ENCODE assay signal across 8 cellular contexts in genomic region chr6:26233608-26234420, GRCh38.
DNase-seq lines count a peak whose midpoint lies in the region; ATAC-seq and TF ChIP-seq lines count a peak whose summit lies in the region.

No MANE protein-coding gene starts in this region.

- no peak overlapping the region for H2BK12ac ChIP-seq in trophoblast cell (ENCODE audit: low read length)

- POLR2A ChIA-PET in PC-9 (lab: Charles Lee; ENCODE audit: unreplicated experiment), result interaction anchor here (0.6 to 1.8 kb wide), 13 partner anchors 10 to 362 kb away, joined by 3 to 16 read pairs (median 4); a partner anchor contains a TSS

- peak overlapping the region; percentile 64 for H3K14ac ChIP-seq in trophoblast cell (ENCODE audit: low read length)

- H2AFZ ChIP-seq in PC-9 (peak overlapping the region; percentile 87), trophoblast cell (ENCODE audit: insufficient read depth, low read length, poor library complexity) (peak overlapping the region; percentile 76)

- peak overlapping the region; percentile 65 for H4K91ac ChIP-seq in trophoblast cell (ENCODE audit: low read depth, low read length)

- H3K4me2 ChIP-seq in PC-9 (peak overlapping the region; percentile 80), trophoblast cell (ENCODE audit: low read length) (peak overlapping the region; percentile 71)

- H3K27me3 ChIP-seq in PC-9 (ENCODE audit: insufficient read depth, low read depth) (no peaks in the 10 kb centered on the region), trophoblast cell (ENCODE audit: insufficient read depth, low read length) (no peaks in the 10 kb centered on the region)

- CTCF ChIA-PET in PC-9 (lab: Charles Lee), result interaction anchor here (0.6 kb wide), 2 partner anchors 91 to 97 kb away, joined by 3 to 7 read pairs; no protein-coding TSS in a partner anchor

- no peaks in the 10 kb centered on the region for H3K9me3 ChIP-seq in PC-9 (ENCODE audit: insufficient read depth, low read depth)
- no peaks in the 10 kb centered on the region for H3K9me3 ChIP-seq in trophoblast cell (ENCODE audit: insufficient read depth, low read depth, low read length)

- no peaks in the 10 kb centered on the region for H4K20me1 ChIP-seq in PC-9 (ENCODE audit: insufficient read depth)

- peak overlapping the region; percentile 63 for H2BK120ac ChIP-seq in trophoblast cell (ENCODE audit: insufficient read depth, low read length, poor library complexity)

- H3K4me1 ChIP-seq in PC-9 (replicated peaks; ENCODE audit: insufficient read depth) (peaks cover 25% of the 10 kb centered on the region), trophoblast cell (ENCODE audit: control insufficient read depth in 1 of 2, insufficient read depth in 2 of 2, low read length in 2 of 2) (peaks cover 2 to 3% of the 10 kb centered on the region in 2 experiments)

- no peaks in the 10 kb centered on the region for H3K36me3 ChIP-seq in PC-9 (ENCODE audit: low read depth)
- H3K36me3 ChIP-seq in trophoblast cell (ENCODE audit: control insufficient read depth in 1 of 2, insufficient read depth in 2 of 2, low read length in 2 of 2), result no peaks in the 10 kb centered on the region

- no peak overlapping the region for H2AK5ac ChIP-seq in trophoblast cell (ENCODE audit: low read length)

- DNase-seq in PC-9, result peak; percentile 52 to 73
- DNase-seq in activated naive CD4-positive, alpha-beta T cell (lab: John Stamatoyannopoulos, UW), result peak in 3 of 4 experiments; percentile 35 to 51 (median 36)
- no peak for DNase-seq in glutamatergic neuron
- peak; percentile 73 to 77 for DNase-seq in trophoblast cell
- DNase-seq in DMS 273 (lab: John Stamatoyannopoulos, UW; ENCODE audit: unreplicated experiment), result no peak

- H4K8ac ChIP-seq in trophoblast cell (ENCODE audit: low read depth, low read length), result peak overlapping the region; percentile 85

- peaks cover 2% of the 10 kb centered on the region for H3K4me1 Mint-ChIP-seq in glutamatergic neuron (ENCODE audit: low read depth, unreplicated experiment)

- H3K9me2 ChIP-seq in PC-9 (ENCODE audit: insufficient read depth), result no peaks in the 10 kb centered on the region

- peak overlapping the region; percentile 91 for H3K4me3 Mint-ChIP-seq in glutamatergic neuron (ENCODE audit: unreplicated experiment)

- intact Hi-C loops in PC-9 (cut with micrococcal nuclease; ENCODE audit: unreplicated experiment), result no loop called here

- peak overlapping the region; percentile 75 for H3K4ac ChIP-seq in trophoblast cell (ENCODE audit: low read depth, low read length)

- H3K4me3 ChIP-seq in PC-9 (peak overlapping the region; percentile 70), trophoblast cell (ENCODE audit: low read depth, low read length) (peak overlapping the region; percentile 68)

- H3K27me3 Mint-ChIP-seq in glutamatergic neuron (ENCODE audit: unreplicated experiment), result no peaks in the 10 kb centered on the region

- H3K27ac ChIP-seq in PC-9 (peak overlapping the region; percentile 57), trophoblast cell (ENCODE audit: low read depth, low read length) (peak overlapping the region; percentile 39)

- no CpG with 5 or more reads among the region's 34 CpGs for WGBS in trophoblast cell (ENCODE audit: extremely low coverage, insufficient coverage, insufficient read length)

- ATAC-seq in GM18858 (IDR thresholded peaks at IDR 0.05; ENCODE audit: unreplicated experiment) (peak; percentile 27), HG02970 (IDR thresholded peaks at IDR 0.05; ENCODE audit: low FRiP score, unreplicated experiment) (peak; percentile 40), HG03469 (IDR thresholded peaks at IDR 0.05; ENCODE audit: unreplicated experiment) (no peak)

- peak overlapping the region; percentile 61 for H2BK5ac ChIP-seq in trophoblast cell (ENCODE audit: low read depth, low read length, poor library complexity)

- H3K9ac ChIP-seq in trophoblast cell (ENCODE audit: low read length), result peak overlapping the region; percentile 81

- no peaks in the 10 kb centered on the region for H3K36me3 Mint-ChIP-seq in glutamatergic neuron (ENCODE audit: unreplicated experiment)

- peak overlapping the region; percentile 95 for H3K18ac ChIP-seq in trophoblast cell (ENCODE audit: low read length)

- H3K79me1 ChIP-seq in trophoblast cell (ENCODE audit: low read length), result peaks cover 9% of the 10 kb centered on the region

- BruUV-seq in PC-9 (replicated peaks; lab: Mats Ljungman, UMichigan), result no TSS peak

- TF ChIP-seq CTCF in PC-9 (conservative IDR thresholded peaks at IDR 0.05), result no peak
- TF ChIP-seq CTCF in glutamatergic neuron (IDR thresholded peaks at IDR 0.05; ENCODE audit: partially characterized antibody, unreplicated experiment), result no peak

- H4K12ac ChIP-seq in trophoblast cell (ENCODE audit: low read depth, low read length), result peak overlapping the region; percentile 77

- H3K27ac Mint-ChIP-seq in glutamatergic neuron (ENCODE audit: unreplicated experiment), result peak overlapping the region; percentile 86

- H3K9me3 Mint-ChIP-seq in glutamatergic neuron (ENCODE audit: unreplicated experiment), result no peaks in the 10 kb centered on the region

- peaks cover 23% of the 10 kb centered on the region for H3F3A ChIP-seq in PC-9 (ENCODE audit: insufficient read depth, low read depth)

- H3K79me2 ChIP-seq in PC-9 (ENCODE audit: low read depth) (no peaks in the 10 kb centered on the region), trophoblast cell (ENCODE audit: control insufficient read depth, insufficient read depth, low read length, poor library complexity) (peaks cover 7% of the 10 kb centered on the region)

- no peak overlapping the region for H3K23ac ChIP-seq in trophoblast cell (ENCODE audit: low read length)

Comparison
In these comparisons a context has a peak if more than half of its experiments do, and no peak if none do; other contexts are left out.
1. DNase-seq: peak in PC-9 (2 of 2), activated naive CD4-positive, alpha-beta T cell (3 of 4) and trophoblast cell (2 of 2); none in glutamatergic neuron (single experiment) and DMS 273 (single experiment).